ENCODE assay signal across 12 cellular contexts in genomic region chr5:5025774-5026406, GRCh38.
DNase-seq lines count a peak whose midpoint lies in the region; ATAC-seq, FAIRE-seq and TF ChIP-seq lines count a peak whose summit lies in the region.
"Had no signal": no experiment of that assay in that cellular context is flagged by ENCODE, and none has a peak within 500 bp of the region (broad histone marks: within the 10 kb centered on the region; RNA-seq: fewer than 3 reads in every experiment).

No MANE protein-coding gene starts in this region.

- BruUV-seq in K562 (replicated peaks; lab: Mats Ljungman, UMichigan), result no TSS peak

- POLR2A ChIA-PET in K562 (lab: Yijun Ruan, JAX) (no interaction called here), GM10248 (lab: Yijun Ruan, JAX) (interaction anchor here (0.5 kb wide), 1 partner anchor 63 kb away, joined by 3 read pairs; no protein-coding TSS in a partner anchor)

- H3K27me3 ChIP-seq in K562 (ENCODE audit: control insufficient read depth in 2 of 2, insufficient read depth in 2 of 2, low read length in 2 of 2), result no peaks in the 10 kb centered on the region
- H3K27me3 ChIP-seq: testis had no signal

- TF ChIP-seq RAD21 in K562 (CRISPR knock-in tag; conservative IDR thresholded peaks at IDR 0.05 in 1 of 2, IDR thresholded peaks at IDR 0.05 in 1 of 2), result no peak

- TF ChIP-seq EP300 in K562 (IDR thresholded peaks at IDR 0.05; ENCODE audit: low read length), result no peak

- intact Hi-C loops in K562 (cut with micrococcal nuclease), result no loop called here

- H3K9me3 ChIP-seq in K562 (replicated peaks; ENCODE audit: control insufficient read depth, insufficient read depth, low read depth, low read length), result no peaks in the 10 kb centered on the region
- H3K9me3 ChIP-seq: testis had no signal

- no peaks in the 10 kb centered on the region for H3K36me3 ChIP-seq in K562 (ENCODE audit: control insufficient read depth, insufficient read depth, low read length)

- WGBS in K562 (ENCODE audit: insufficient coverage, low coverage, missing lambda C conversion rate), result 5% methylated on average over 14 of the region's 16 CpGs

- H3K79me2 ChIP-seq in K562 (ENCODE audit: control insufficient read depth, insufficient read depth, low read length), result no peaks in the 10 kb centered on the region

- no peaks in the 10 kb centered on the region for H3K36me3 Mint-ChIP-seq in stimulated activated effector memory CD8-positive, alpha-beta T cell treated with anti-CD3 and anti-CD28 coated beads, Interleukin-12 subunit alpha, Interleukin-12 subunit beta, amount 100 ng/mL, for 72 hours

- no peaks in the 10 kb centered on the region for H3K4me1 ChIP-seq in K562 (replicated peaks in 1 of 2; ENCODE audit: control insufficient read depth in 2 of 2, insufficient read depth in 2 of 2, low read length in 2 of 2)
- H3K4me1 ChIP-seq: testis had no signal

- peak; percentile 24; the same call in 1 of the 2 replicates for TF ChIP-seq POLR2A in H54 (IDR thresholded peaks at IDR 0.05; ENCODE audit: low read depth, low read length)
- TF ChIP-seq POLR2A in K562 (conservative IDR thresholded peaks at IDR 0.05), result no peak

- H3K4me2 ChIP-seq in K562 (ENCODE audit: insufficient read depth, low read length), result peak overlapping the region; percentile 81

- H3K9me3 Mint-ChIP-seq in stimulated activated effector memory CD8-positive, alpha-beta T cell treated with anti-CD3 and anti-CD28 coated beads, Interleukin-12 subunit alpha, Interleukin-12 subunit beta, amount 100 ng/mL, for 72 hours, result peaks cover 17% of the 10 kb centered on the region

- ATAC-seq in K562, result peak; percentile 77
- ATAC-seq in stimulated activated effector memory CD8-positive, alpha-beta T cell treated with anti-CD3 and anti-CD28 coated beads, Interleukin-12 subunit alpha, Interleukin-12 subunit beta, amount 100 ng/mL, for 72 hours, result no peak
- no peak for ATAC-seq in HG03159 (IDR thresholded peaks at IDR 0.05; ENCODE audit: unreplicated experiment)
- no peak for ATAC-seq in esophagus mucosa

- H3K9ac ChIP-seq in K562 (ENCODE audit: insufficient read depth in 1 of 2, low read depth in 2 of 2, low read length in 2 of 2), result peak overlapping the region in 1 of 2 experiments; percentile 62; a peak in 1 of 4 replicates

- H3K4me3 ChIP-seq in K562, result peak overlapping the region; percentile 40
- H3K4me3 ChIP-seq: lung had no signal

- no peak overlapping the region for H3K27ac Mint-ChIP-seq in stimulated activated effector memory CD8-positive, alpha-beta T cell treated with anti-CD3 and anti-CD28 coated beads, Interleukin-12 subunit alpha, Interleukin-12 subunit beta, amount 100 ng/mL, for 72 hours

- H3K9me1 ChIP-seq in K562 (ENCODE audit: control insufficient read depth, insufficient read depth, low read length), result no peaks in the 10 kb centered on the region

- H3K4me1 Mint-ChIP-seq in stimulated activated effector memory CD8-positive, alpha-beta T cell treated with anti-CD3 and anti-CD28 coated beads, Interleukin-12 subunit alpha, Interleukin-12 subunit beta, amount 100 ng/mL, for 72 hours, result peaks cover 10% of the 10 kb centered on the region

- peak overlapping the region; percentile 80 for H2AFZ ChIP-seq in K562 (ENCODE audit: low read depth, low read length)

- H4K20me1 ChIP-seq in K562 (replicated peaks; ENCODE audit: control insufficient read depth, insufficient read depth, low read length), result no peaks in the 10 kb centered on the region

- DNase-seq in COLO829 (ENCODE audit: low spot score), result peak; percentile 13
- peak; percentile 42 for DNase-seq in H54 (ENCODE audit: insufficient read length, low spot score)
- DNase-seq in NCI-H345 treated with DMSO at 0.1 percent for 48 hours (lab: John Stamatoyannopoulos, UW; ENCODE audit: unreplicated experiment), result peak; percentile 44
- peak in 1 of 4 experiments; percentile 32 for DNase-seq in K562 (ENCODE audit: extremely low read depth in 1 of 4, low spot score in 3 of 4)
- no peak for DNase-seq in stimulated activated effector memory CD8-positive, alpha-beta T cell treated with anti-CD3 and anti-CD28 coated beads, Interleukin-12 subunit alpha, Interleukin-12 subunit beta, amount 100 ng/mL, for 72 hours (ENCODE audit: low spot score in 2 of 2)
- no peak for DNase-seq in GM10248 (ENCODE audit: extremely low spot score)
- DNase-seq: activated effector memory CD4-positive, alpha-beta T cell treated with anti-CD3 and anti-CD28 coated beads, Interleukin-2, amount 50 U/mL, for 16 hours; GDM1; testis had no signal

- TF ChIP-seq CTCF in K562 (IDR thresholded peaks at IDR 0.05 in 2 of 3, conservative IDR thresholded peaks at IDR 0.05 in 1 of 3; ENCODE audit: insufficient read depth in 2 of 3, low read depth in 1 of 3, low read length in 3 of 3) (no peak), GM10248 (IDR thresholded peaks at IDR 0.05; ENCODE audit: control extremely low read depth, extremely low read depth, low read depth, missing control alignments) (no peak)

- in situ Hi-C loops in K562 (cut with MboI), result no loop called here

- FAIRE-seq in H54 (lab: Jason Lieb, UNC) (peak; percentile 97), K562 (lab: Jason Lieb, UNC) (no peak)

- no peak overlapping the region for H3K27ac ChIP-seq in K562 (ENCODE audit: extremely low read depth, low read depth, low read length)
- H3K27ac ChIP-seq: testis had no signal

- CTCF ChIA-PET in K562 (lab: Yijun Ruan, JAX; ENCODE audit: low intra/inter-chr PET ratio), result no interaction called here
- CTCF ChIA-PET in GM10248 (lab: Yijun Ruan, JAX), result interaction anchor here (0.9 to 2.1 kb wide), 4 partner anchors 10 to 38 kb away, joined by 3 to 7 read pairs (median 3); no protein-coding TSS in a partner anchor

- H3K4me3 Mint-ChIP-seq in stimulated activated effector memory CD8-positive, alpha-beta T cell treated with anti-CD3 and anti-CD28 coated beads, Interleukin-12 subunit alpha, Interleukin-12 subunit beta, amount 100 ng/mL, for 72 hours, result no peak overlapping the region

TF ChIP-seq in K562, 482 proteins besides CTCF, POLR2A, EP300 and RAD21 (continues in another document):
- TF ChIP-seq DNMT1 (IDR thresholded peaks at IDR 0.05) (no peak), KDM4B (IDR thresholded peaks at IDR 0.05; ENCODE audit: borderline replicate concordance in 2 of 2, low read depth in 1 of 2) (no peak), NR3C1 (CRISPR knock-in tag; IDR thresholded peaks at IDR 0.05) (no peak), SRSF3 (IDR thresholded peaks at IDR 0.05; ENCODE audit: insufficient read depth, low read length) (no peak)
- TF ChIP-seq, protein P1, sequence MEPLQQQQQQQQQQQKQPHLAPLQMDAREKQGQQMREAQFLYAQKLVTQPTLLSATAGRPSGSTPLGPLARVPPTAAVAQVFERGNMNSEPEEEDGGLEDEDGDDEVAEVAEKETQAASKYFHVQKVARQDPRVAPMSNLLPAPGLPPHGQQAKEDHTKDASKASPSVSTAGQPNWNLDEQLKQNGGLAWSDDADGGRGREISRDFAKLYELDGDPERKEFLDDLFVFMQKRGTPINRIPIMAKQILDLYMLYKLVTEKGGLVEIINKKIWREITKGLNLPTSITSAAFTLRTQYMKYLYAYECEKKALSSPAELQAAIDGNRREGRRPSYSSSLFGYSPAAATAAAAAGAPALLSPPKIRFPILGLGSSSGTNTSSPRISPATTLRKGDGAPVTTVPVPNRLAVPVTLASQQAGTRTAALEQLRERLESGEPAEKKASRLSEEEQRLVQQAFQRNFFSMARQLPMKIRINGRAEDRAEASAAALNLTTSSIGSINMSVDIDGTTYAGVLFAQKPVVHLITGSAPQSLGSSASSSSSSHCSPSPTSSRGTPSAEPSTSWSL (CRISPR knock-in tag; IDR thresholded peaks at IDR 0.05; ENCODE audit: borderline replicate concordance), result no peak

Comparison
In these comparisons a context has a peak if more than half of its experiments do, and no peak if none do; other contexts are left out.
1. DNase-seq: peak in COLO829 (single experiment), H54 (single experiment) and NCI-H345 treated with DMSO at 0.1 percent for 48 hours (single experiment); none in stimulated activated effector memory CD8-positive, alpha-beta T cell treated with anti-CD3 and anti-CD28 coated beads, Interleukin-12 subunit alpha, Interleukin-12 subunit beta, amount 100 ng/mL, for 72 hours (0 of 2) and GM10248 (single experiment).